26 cellular contexts compared by ENCODE assay signal in genomic region chr2:231325826-231326225, GRCh38.
DNase-seq lines count a peak whose midpoint lies in the region; ATAC-seq, FAIRE-seq and TF ChIP-seq lines count a peak whose summit lies in the region.
"Had no signal": no experiment of that assay in that cellular context is flagged by ENCODE, and none has a peak within 500 bp of the region (broad histone marks: within the 10 kb centered on the region; RNA-seq: fewer than 3 reads in every experiment).

No MANE protein-coding gene starts in this region.

- H3K4me2 ChIP-seq in SK-N-SH, result no peak overlapping the region
- H3K4me2 ChIP-seq: BLaER1 treated with 17β-estradiol and CSF1 and Interleukin-3, amounts not matched to agents 10 nM and 100 nM had no signal

- POLR2A ChIA-PET in SK-N-SH (lab: Yijun Ruan, JAX), result interaction anchor here (1.0 kb wide), 1 partner anchor 10 kb away, joined by 3 read pairs; no protein-coding TSS in a partner anchor

- CTCF ChIA-PET in SK-N-SH (lab: Yijun Ruan, JAX), result interaction anchor here (0.9 to 2.4 kb wide), 6 partner anchors 12 to 273 kb away, joined by 3 to 8 read pairs (median 3); no protein-coding TSS in a partner anchor

- TF ChIP-seq CTCF in body of pancreas (IDR thresholded peaks at IDR 0.05) (no peak), SK-N-SH (IDR thresholded peaks at IDR 0.05) (no peak)

- peaks cover 34% of the 10 kb centered on the region for H3K4me1 Mint-ChIP-seq in dendritic cell treated with granulocyte-macrophage colony-stimulating factor and Interleukin-4, amounts not matched to agents 40 ng/mL and 50 ng/mL, for 4 days (ENCODE audit: low read depth)
- H3K4me1 Mint-ChIP-seq: CD8-positive, alpha-beta memory T cell had no signal

- no peak for TF ChIP-seq RAD21 in SK-N-SH (IDR thresholded peaks at IDR 0.05; ENCODE audit: low read length)

- H3K36me3 ChIP-seq in body of pancreas (replicated peaks in 1 of 2; ENCODE audit: insufficient read depth in 1 of 2, low read depth in 2 of 2), result no peaks in the 10 kb centered on the region
- peaks cover 0 to 3% of the 10 kb centered on the region in 2 experiments for H3K36me3 ChIP-seq in SK-N-SH (replicated peaks in 1 of 2; ENCODE audit: control insufficient read depth in 1 of 2, insufficient read depth in 2 of 2, low read length in 1 of 2)
- H3K36me3 ChIP-seq: BLaER1 treated with 17β-estradiol and CSF1 and Interleukin-3, amounts not matched to agents 10 nM and 100 nM had no signal

- no peak overlapping the region for H3K4me3 Mint-ChIP-seq in dendritic cell treated with granulocyte-macrophage colony-stimulating factor and Interleukin-4, amounts not matched to agents 40 ng/mL and 50 ng/mL, for 4 days
- H3K4me3 Mint-ChIP-seq: CD14-positive monocyte; CD4-positive, alpha-beta T cell; CD8-positive, alpha-beta memory T cell had no signal

- peaks cover 4% of the 10 kb centered on the region for H3K27me3 Mint-ChIP-seq in dendritic cell treated with granulocyte-macrophage colony-stimulating factor and Interleukin-4, amounts not matched to agents 40 ng/mL and 50 ng/mL, for 4 days

- H3K36me3 Mint-ChIP-seq in dendritic cell treated with granulocyte-macrophage colony-stimulating factor and Interleukin-4, amounts not matched to agents 40 ng/mL and 50 ng/mL, for 4 days (ENCODE audit: low read depth), result no peaks in the 10 kb centered on the region
- H3K36me3 Mint-ChIP-seq: CD14-positive monocyte; CD8-positive, alpha-beta memory T cell had no signal

- H3K27ac ChIP-seq in body of pancreas (no peak overlapping the region), SK-N-SH (ENCODE audit: low read depth in 2 of 2, low read length in 1 of 2) (no peak overlapping the region)
- H3K27ac ChIP-seq: 22Rv1; BLaER1 treated with 17β-estradiol and CSF1 and Interleukin-3, amounts not matched to agents 10 nM and 100 nM had no signal

- no peak for TF ChIP-seq EP300 in SK-N-SH (IDR thresholded peaks at IDR 0.05; ENCODE audit: borderline replicate concordance in 1 of 2, low read depth in 1 of 2, low read length in 1 of 2)

- H4K20me1 ChIP-seq in SK-N-SH (ENCODE audit: insufficient read depth), result no peaks in the 10 kb centered on the region
- H4K20me1 ChIP-seq: BLaER1 treated with 17β-estradiol and CSF1 and Interleukin-3, amounts not matched to agents 10 nM and 100 nM had no signal

- DNase-seq in GM12891 (ENCODE audit: insufficient read length, low spot score) (no peak), mesenteric fat pad (ENCODE audit: low spot score) (peak; percentile 47), posterior vena cava (ENCODE audit: low spot score) (peak; percentile 55), body of pancreas (no peak), epidermal melanocyte (ENCODE audit: insufficient read length, low spot score) (no peak), SK-N-SH (no peak)
- DNase-seq: AML-193; BE2C; CD4-positive, alpha-beta T cell; CD8-positive, alpha-beta memory T cell; DMS 273 treated with DMSO at 0.1 percent for 48 hours; DMS79; EL; GDM1; GOT3; H7 had no signal

- H3K4me3 ChIP-seq in body of pancreas (no peak overlapping the region), SK-N-SH (ENCODE audit: low read depth in 2 of 2, low read length in 1 of 2) (no peak overlapping the region)
- H3K4me3 ChIP-seq: BLaER1 treated with 17β-estradiol and CSF1 and Interleukin-3, amounts not matched to agents 10 nM and 100 nM; GM12878 had no signal

- FAIRE-seq in GM12891 (lab: Jason Lieb, UNC), result peak; percentile 13
- FAIRE-seq: A204.1, D721Med, GM12878, GM18507 had no signal

- intact Hi-C loops in dendritic cell treated with granulocyte-macrophage colony-stimulating factor and Interleukin-4, amounts not matched to agents 40 ng/mL and 50 ng/mL, for 4 days (cut with micrococcal nuclease), result no loop called here
- intact Hi-C loops in posterior vena cava (cut with DNase I) (no loop called here), body of pancreas (cut with DNase I) (no loop called here)

- H3K9me3 ChIP-seq in body of pancreas, result no peaks in the 10 kb centered on the region
- no peaks in the 10 kb centered on the region for H3K9me3 ChIP-seq in SK-N-SH
- H3K9me3 ChIP-seq: BE2C had no signal

- no peaks in the 10 kb centered on the region for H3K9me2 ChIP-seq in SK-N-SH

- H3K4me1 ChIP-seq in body of pancreas (no peaks in the 10 kb centered on the region), SK-N-SH (ENCODE audit: control insufficient read depth in 1 of 2, insufficient read depth in 2 of 2, low read depth in 1 of 2, low read length in 1 of 2) (no peaks in the 10 kb centered on the region)
- H3K4me1 ChIP-seq: BE2C had no signal

- no peaks in the 10 kb centered on the region for H3K79me2 ChIP-seq in SK-N-SH (ENCODE audit: insufficient read depth)

- H3K27ac Mint-ChIP-seq in dendritic cell treated with granulocyte-macrophage colony-stimulating factor and Interleukin-4, amounts not matched to agents 40 ng/mL and 50 ng/mL, for 4 days, result peak overlapping the region; percentile 13
- H3K27ac Mint-ChIP-seq: CD14-positive monocyte; CD4-positive, alpha-beta T cell; CD8-positive, alpha-beta memory T cell had no signal

- no peak overlapping the region for H3K9ac ChIP-seq in SK-N-SH
- H3K9ac ChIP-seq: BLaER1 treated with 17β-estradiol and CSF1 and Interleukin-3, amounts not matched to agents 10 nM and 100 nM had no signal

- H3F3A ChIP-seq in SK-N-SH (replicated peaks; ENCODE audit: insufficient read depth), result no peaks in the 10 kb centered on the region

- no peaks in the 10 kb centered on the region for H3K27me3 ChIP-seq in body of pancreas
- no peaks in the 10 kb centered on the region for H3K27me3 ChIP-seq in SK-N-SH (ENCODE audit: insufficient read depth)
- H3K27me3 ChIP-seq: BE2C; BLaER1 treated with 17β-estradiol and CSF1 and Interleukin-3, amounts not matched to agents 10 nM and 100 nM had no signal

- no peaks in the 10 kb centered on the region for H3K9me3 Mint-ChIP-seq in dendritic cell treated with granulocyte-macrophage colony-stimulating factor and Interleukin-4, amounts not matched to agents 40 ng/mL and 50 ng/mL, for 4 days
- H3K9me3 Mint-ChIP-seq: CD14-positive monocyte; CD4-positive, alpha-beta T cell; CD8-positive, alpha-beta memory T cell had no signal

- WGBS in body of pancreas, 2 donors, result 100% methylated on average over 2 of the region's 2 CpGs
- WGBS in SK-N-SH (ENCODE audit: low lambda C conversion rate), result 75% methylated on average over 1 of the region's 2 CpGs

- ATAC-seq in body of pancreas (no peak), HG03521 (IDR thresholded peaks at IDR 0.05; ENCODE audit: unreplicated experiment) (no peak)
- ATAC-seq: GM12878, HCT116 had no signal

- no peak overlapping the region for H2AFZ ChIP-seq in SK-N-SH (ENCODE audit: low read depth)

- no peak for TF ChIP-seq POLR2A in GM12891 (IDR thresholded peaks at IDR 0.05; ENCODE audit: low read depth, low read length)
- no peak for TF ChIP-seq POLR2A in body of pancreas (IDR thresholded peaks at IDR 0.05)

TF ChIP-seq in GM12891, 5 proteins besides CTCF, POLR2A, EP300 and RAD21:
- no peak for TF ChIP-seq PAX5 (IDR thresholded peaks at IDR 0.05; ENCODE audit: insufficient read depth, low read length, severe bottlenecking)
- no peak for TF ChIP-seq POLR2AphosphoS5 (IDR thresholded peaks at IDR 0.05; ENCODE audit: low read depth, low read length)
- TF ChIP-seq SPI1 (IDR thresholded peaks at IDR 0.05; ENCODE audit: low read depth, low read length), result no peak
- TF ChIP-seq POU2F2 (IDR thresholded peaks at IDR 0.05; ENCODE audit: low read depth, low read length), result no peak
- no peak for TF ChIP-seq TAF1 (IDR thresholded peaks at IDR 0.05; ENCODE audit: low read depth, low read length)

TF ChIP-seq in SK-N-SH, 30 proteins besides CTCF, POLR2A, EP300 and RAD21:
- TF ChIP-seq FOXM1 (IDR thresholded peaks at IDR 0.05; ENCODE audit: low read depth) (no peak), NRF1 (IDR thresholded peaks at IDR 0.05; ENCODE audit: low read depth, low read length) (no peak), GABPA (IDR thresholded peaks at IDR 0.05; ENCODE audit: low read depth) (no peak), ELF1 (IDR thresholded peaks at IDR 0.05) (no peak), RXRA (IDR thresholded peaks at IDR 0.05; ENCODE audit: borderline replicate concordance, low read depth) (no peak), YY1 (IDR thresholded peaks at IDR 0.05; ENCODE audit: low read depth) (no peak), SMC3 (IDR thresholded peaks at IDR 0.05; ENCODE audit: low read depth, low read length) (no peak), TCF12 (IDR thresholded peaks at IDR 0.05) (no peak), FOSL2 (IDR thresholded peaks at IDR 0.05; ENCODE audit: borderline replicate concordance, low read depth) (no peak), REST (IDR thresholded peaks at IDR 0.05; ENCODE audit: low read depth, low read length) (no peak), MEF2A (IDR thresholded peaks at IDR 0.05; ENCODE audit: borderline replicate concordance, low read depth) (no peak), RCOR1 (IDR thresholded peaks at IDR 0.05; ENCODE audit: low read length) (no peak), CHD2 (IDR thresholded peaks at IDR 0.05; ENCODE audit: low read length, partially characterized antibody) (no peak), GATA2 (CRISPR knock-in tag; IDR thresholded peaks at IDR 0.05) (no peak)

Comparison
In these comparisons a context has a peak if more than half of its experiments do, and no peak if none do; other contexts are left out.
1. DNase-seq: peak in mesenteric fat pad (single experiment) and posterior vena cava (single experiment); none in GM12891 (single experiment), body of pancreas (0 of 4), epidermal melanocyte (single experiment) and SK-N-SH (single experiment).